34 cellular contexts compared by ENCODE assay signal in genomic region chrX:39245024-39245423, GRCh38.
"Had no signal": no experiment of that assay in that cellular context is flagged by ENCODE, and none has a peak within 500 bp of the region (broad histone marks: within the 10 kb centered on the region; RNA-seq: fewer than 3 reads in every experiment).

No MANE protein-coding gene starts in this region.

- H3K4me3 Mint-ChIP-seq: activated B cell treated with CpG ODN at 0.5 μM for 24 hours; activated CD8-positive, alpha-beta T cell treated with anti-CD3 and anti-CD28 coated beads for 36 hours; activated naive CD4-positive, alpha-beta T cell treated with anti-CD3 and anti-CD28 coated beads for 36 hours; activated naive CD4-positive, alpha-beta T cell treated with anti-CD3 and anti-CD28 coated beads, Interleukin-2, amount 50 U/mL, for 24 hours; activated naive CD8-positive, alpha-beta T cell treated with anti-CD3 and anti-CD28 coated beads for 36 hours; activated naive CD8-positive, alpha-beta T cell treated with anti-CD3 and anti-CD28 coated beads, Interleukin-2, amount 50 U/mL, for 24 hours; activated T-cell treated with anti-CD3 and anti-CD28 coated beads, Interleukin-2, amount 50 U/mL, for 4 hours; activated T-helper 17 cell treated with anti-CD3 and anti-CD28 coated beads, Interleukin-2, amount 50 U/mL, for 72 hours; brain; dendritic cell treated with granulocyte-macrophage colony-stimulating factor and Interleukin-4, amounts not matched to agents 40 ng/mL and 50 ng/mL, for 4 days; endodermal cell had no signal

- H3K27ac Mint-ChIP-seq: activated B cell treated with CpG ODN at 0.5 μM for 24 hours; activated CD8-positive, alpha-beta T cell treated with anti-CD3 and anti-CD28 coated beads for 36 hours; activated naive CD4-positive, alpha-beta T cell treated with anti-CD3 and anti-CD28 coated beads for 36 hours; activated naive CD4-positive, alpha-beta T cell treated with anti-CD3 and anti-CD28 coated beads, Interleukin-2, amount 50 U/mL, for 24 hours; activated naive CD8-positive, alpha-beta T cell treated with anti-CD3 and anti-CD28 coated beads for 36 hours; activated naive CD8-positive, alpha-beta T cell treated with anti-CD3 and anti-CD28 coated beads, Interleukin-2, amount 50 U/mL, for 24 hours; activated T-helper 17 cell treated with anti-CD3 and anti-CD28 coated beads, Interleukin-2, amount 50 U/mL, for 72 hours; dendritic cell treated with granulocyte-macrophage colony-stimulating factor and Interleukin-4, amounts not matched to agents 40 ng/mL and 50 ng/mL, for 4 days; endodermal cell had no signal

- H3K36me3 ChIP-seq: adrenal gland, breast epithelium, cardiac muscle cell, gastrocnemius medialis, WERI-Rb-1 had no signal

- H3K4me1 ChIP-seq: adrenal gland, breast epithelium, foreskin keratinocyte, gastrocnemius medialis had no signal

- H3K36me3 Mint-ChIP-seq: activated naive CD4-positive, alpha-beta T cell treated with anti-CD3 and anti-CD28 coated beads, Interleukin-2, amount 50 U/mL, for 24 hours; brain had no signal

- DNase-seq: activated B cell treated with CpG ODN at 0.5 μM for 24 hours; activated CD4-positive, alpha-beta T cell treated with anti-CD3 and anti-CD28 coated beads for 48 hours; activated CD4-positive, alpha-beta T cell treated with anti-CD3 and anti-CD28 coated beads, Interleukin-2, amount 50 U/mL, for 1 hour; activated CD4-positive, alpha-beta T cell treated with anti-CD3 and anti-CD28 coated beads, Interleukin-2, amount 50 U/mL, for 48 hours; activated CD8-positive, alpha-beta memory T cell treated with anti-CD3 and anti-CD28 coated beads for 24 hours; activated CD8-positive, alpha-beta T cell treated with anti-CD3 and anti-CD28 coated beads for 36 hours; activated effector memory CD4-positive, alpha-beta T cell treated with Interleukin-2 at 50 U/mL for 16 hours; activated naive CD4-positive, alpha-beta T cell treated with anti-CD3 and anti-CD28 coated beads for 36 hours; activated naive CD8-positive, alpha-beta T cell treated with anti-CD3 and anti-CD28 coated beads for 36 hours; activated naive CD8-positive, alpha-beta T cell treated with anti-CD3 and anti-CD28 coated beads, Interleukin-2, amount 50 U/mL, for 24 hours; activated T-cell treated with anti-CD3 and anti-CD28 coated beads, Interleukin-2, amount 50 U/mL, for 4 hours; adrenal gland; amygdala; aorta; central memory CD4-positive, alpha-beta T cell; cerebellar nuclear complex; dorsolateral prefrontal cortex; effector memory CD4-positive, alpha-beta T cell; endodermal cell; foreskin keratinocyte; gastrocnemius medialis; glutamatergic neuron; T-helper 2 cell; WERI-Rb-1 had no signal

- H3K9me3 Mint-ChIP-seq: activated B cell treated with CpG ODN at 0.5 μM for 24 hours; activated CD8-positive, alpha-beta T cell treated with anti-CD3 and anti-CD28 coated beads for 36 hours; activated naive CD4-positive, alpha-beta T cell treated with anti-CD3 and anti-CD28 coated beads for 36 hours; activated naive CD4-positive, alpha-beta T cell treated with anti-CD3 and anti-CD28 coated beads, Interleukin-2, amount 50 U/mL, for 24 hours; activated naive CD8-positive, alpha-beta T cell treated with anti-CD3 and anti-CD28 coated beads for 36 hours; activated naive CD8-positive, alpha-beta T cell treated with anti-CD3 and anti-CD28 coated beads, Interleukin-2, amount 50 U/mL, for 24 hours; activated T-cell treated with anti-CD3 and anti-CD28 coated beads, Interleukin-2, amount 50 U/mL, for 4 hours; activated T-helper 17 cell treated with anti-CD3 and anti-CD28 coated beads, Interleukin-2, amount 50 U/mL, for 72 hours; dendritic cell treated with granulocyte-macrophage colony-stimulating factor and Interleukin-4, amounts not matched to agents 40 ng/mL and 50 ng/mL, for 4 days had no signal

- ATAC-seq: activated CD4-positive, CD25-positive, alpha-beta regulatory T cell treated with anti-CD3 and anti-CD28 coated beads, Interleukin-2, amount 50 U/mL, for 24 hours; activated CD8-positive, alpha-beta T cell treated with anti-CD3 and anti-CD28 coated beads for 36 hours; activated naive CD8-positive, alpha-beta T cell treated with anti-CD3 and anti-CD28 coated beads, Interleukin-2, amount 50 U/mL, for 24 hours; activated T-cell treated with anti-CD3 and anti-CD28 coated beads, Interleukin-2, amount 50 U/mL, for 4 hours; activated T-helper 17 cell treated with anti-CD3 and anti-CD28 coated beads, Interleukin-2, amount 50 U/mL, for 72 hours; esophagus mucosa; foreskin keratinocyte; gastrocnemius medialis had no signal

- FAIRE-seq: TTC549 had no signal

- H3K27ac ChIP-seq: adrenal gland, breast epithelium, cardiac muscle cell, coronary artery, foreskin keratinocyte, gastrocnemius medialis, WERI-Rb-1 had no signal

- H3K4me1 Mint-ChIP-seq: activated T-helper 17 cell treated with anti-CD3 and anti-CD28 coated beads, Interleukin-2, amount 50 U/mL, for 72 hours had no signal

- H3K9me3 ChIP-seq: adrenal gland, gastrocnemius medialis had no signal

- H3K27me3 ChIP-seq: cardiac muscle cell, foreskin keratinocyte, gastrocnemius medialis had no signal

- H3K4me3 ChIP-seq: adrenal gland, breast epithelium, cardiac muscle cell, coronary artery, dorsolateral prefrontal cortex, gastrocnemius medialis had no signal

- H3K27me3 Mint-ChIP-seq: activated CD8-positive, alpha-beta T cell treated with anti-CD3 and anti-CD28 coated beads for 36 hours; activated naive CD4-positive, alpha-beta T cell treated with anti-CD3 and anti-CD28 coated beads, Interleukin-2, amount 50 U/mL, for 24 hours; activated naive CD8-positive, alpha-beta T cell treated with anti-CD3 and anti-CD28 coated beads for 36 hours; activated naive CD8-positive, alpha-beta T cell treated with anti-CD3 and anti-CD28 coated beads, Interleukin-2, amount 50 U/mL, for 24 hours; activated T-helper 17 cell treated with anti-CD3 and anti-CD28 coated beads, Interleukin-2, amount 50 U/mL, for 72 hours; dendritic cell treated with granulocyte-macrophage colony-stimulating factor and Interleukin-4, amounts not matched to agents 40 ng/mL and 50 ng/mL, for 4 days had no signal
